Comparison of ENCODE assay signal across 9 cellular contexts in genomic region chr6:33147807-33148666, GRCh38. TPM values are rescaled to one million over a fixed set of nuclear protein-coding genes. Genes with fewer than 3 reads are reported as not detected.
DNase-seq lines count a peak whose midpoint lies in the region; ATAC-seq and TF ChIP-seq lines count a peak whose summit lies in the region.
"Had no signal": no experiment of that assay in that cellular context is flagged by ENCODE, and none has a peak within 500 bp of the region (broad histone marks: within the 10 kb centered on the region; RNA-seq: fewer than 3 reads in every experiment).

No MANE protein-coding gene starts in this region.

- ATAC-seq in left colon = peak; percentile 52
- no peak for ATAC-seq in GM21717 (IDR thresholded peaks at IDR 0.05; ENCODE audit: unreplicated experiment)

- in situ Hi-C loops in astrocyte of the spinal cord (cut with HindIII; ENCODE audit: low sequenced_read_pairs) = no loop called here

- H3K36me3 ChIP-seq in MG63 = no peaks in the 10 kb centered on the region
- H3K36me3 ChIP-seq: BLaER1 had no signal

- H3K9me3 ChIP-seq in MG63 = peaks cover 17% of the 10 kb centered on the region

- H3K4me3 ChIP-seq in MG63 = no peak overlapping the region
- H3K4me3 ChIP-seq in astrocyte of the spinal cord (ENCODE audit: low read depth, low read length) = no peak overlapping the region
- H3K4me3 ChIP-seq: BLaER1 had no signal

- intact Hi-C loops in left colon (cut with DNase I, micrococcal nuclease) = no loop called here

- peaks cover 3% of the 10 kb centered on the region; the same call in 1 of the 2 replicates for H3K27me3 ChIP-seq in MG63
- H3K27me3 ChIP-seq: BLaER1 had no signal

- peak; percentile 25 for DNase-seq in DMS153 treated with DMSO at 0.1 percent for 48 hours (lab: John Stamatoyannopoulos, UW; ENCODE audit: unreplicated experiment)
- DNase-seq in DMS153 (lab: John Stamatoyannopoulos, UW) = no peak
- peak; percentile 67 for DNase-seq in MG63
- peak; percentile 51 for DNase-seq in astrocyte of the spinal cord (ENCODE audit: low read depth, low spot score)
- DNase-seq in left colon = no peak
- no peak for DNase-seq in activated T-cell treated with anti-CD3 and anti-CD28 coated beads, Interleukin-2, amount 50 U/mL, for 1 hour
- no peak for DNase-seq in SHP77 treated with DMSO at 0.1 percent for 48 hours (lab: John Stamatoyannopoulos, UW)

- peak; percentile 85 for TF ChIP-seq CTCF in astrocyte of the spinal cord (IDR thresholded peaks at IDR 0.05; ENCODE audit: low read depth, low read length)

RNA-seq across cellular contexts. Expression of gene COL11A2, which starts 44.2 kb away (rescaled TPM):
- 0.99 and 2.6 TPM in 2 replicates for total RNA-seq in MG63 (2014; rRNA removed; shearing (Covaris generic); ENCODE audit: low replicate concordance)
- total RNA-seq in left colon = under 1 TPM; 0.45 to 0.55 TPM

RNA-seq across cellular contexts. Expression of gene RXRB, which starts 52.4 kb away (rescaled TPM):
- 43.6 and 58.8 TPM in 2 replicates for total RNA-seq in MG63 (2014; rRNA removed; shearing (Covaris generic); ENCODE audit: low replicate concordance)
- total RNA-seq in left colon = 10 to 100 TPM; 34.4 to 37.0 TPM

RNA-seq across cellular contexts. Expression of gene SLC39A7, which starts 52.6 kb away (rescaled TPM):
- total RNA-seq in MG63 (2014; rRNA removed; shearing (Covaris generic); ENCODE audit: low replicate concordance) = 397 and 459 TPM in 2 replicates
- total RNA-seq in left colon = 100 to 1,000 TPM; 128 to 203 TPM

RNA-seq across cellular contexts. Expression of gene HSD17B8, which starts 56.4 kb away (rescaled TPM):
- total RNA-seq in MG63 (2014; rRNA removed; shearing (Covaris generic); ENCODE audit: low replicate concordance) = not detected in 2 replicates
- 10 to 100 TPM; 22.4 to 23.7 TPM for total RNA-seq in left colon

Comparison
In these comparisons a context has a peak if more than half of its experiments do, and no peak if none do; other contexts are left out.
1. DNase-seq: peak in DMS153 treated with DMSO at 0.1 percent for 48 hours (single experiment), MG63 (single experiment) and astrocyte of the spinal cord (single experiment); none in DMS153 (single experiment), left colon (0 of 2), activated T-cell treated with anti-CD3 and anti-CD28 coated beads, Interleukin-2, amount 50 U/mL, for 1 hour (single experiment) and SHP77 treated with DMSO at 0.1 percent for 48 hours (single experiment).